ENCODE assay signal across 17 cellular contexts in the genomic region with DNA sequence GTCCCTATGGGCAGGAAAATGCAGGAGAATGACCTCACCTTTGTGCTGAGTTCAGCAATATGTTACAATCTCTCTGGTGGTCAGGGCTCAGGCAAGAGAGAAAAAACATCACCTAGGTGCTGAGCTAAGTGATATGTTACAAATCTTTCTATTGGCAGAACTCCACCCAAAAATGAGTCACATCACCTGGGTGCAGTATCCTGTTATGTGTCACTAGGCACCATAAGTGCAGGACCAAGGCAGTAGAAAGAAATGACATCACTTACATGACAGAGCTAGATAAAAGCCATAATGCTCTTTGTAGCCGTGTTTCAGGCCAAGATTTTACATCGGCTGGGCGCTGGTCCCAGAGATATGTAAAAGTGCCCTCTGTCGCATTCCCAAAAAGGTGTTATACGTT. TPM values are rescaled to one million over a fixed set of nuclear protein-coding genes. Genes with fewer than 3 reads are reported as not detected.
"Had no signal": no experiment of that assay in that cellular context is flagged by ENCODE, and none has a peak within 500 bp of the region (broad histone marks: within the 10 kb centered on the region; RNA-seq: fewer than 3 reads in every experiment).

No MANE protein-coding gene starts in this region.

RNA-seq across cellular contexts. Expression of a gene that starts 2.4 kb away (rescaled TPM):
- total RNA-seq: naive thymus-derived CD8-positive, alpha-beta T cell; natural killer cell treated with Interleukin-12 subunit alpha and Interleukin-12 subunit beta and Interleukin-15 and Interleukin-18, amount 100 ng/mL, for 72 hours; neural crest cell; omental fat pad; osteocyte; pancreas; posterior vena cava; prostate gland; pulmonary artery endothelial cell; right atrium auricular region; sciatic nerve; smooth muscle cell; spleen; transverse colon; upper lobe of right lung; urinary bladder; uterus had no signal
